In genomic region chr17:21030375-21030774, GRCh38 we compare ENCODE assay signal across 23 cellular contexts. TPM values are rescaled to one million over a fixed set of nuclear protein-coding genes. Genes with fewer than 3 reads are reported as not detected.
DNase-seq lines count a peak whose midpoint lies in the region; ATAC-seq lines count a peak whose summit lies in the region.
"Had no signal": no experiment of that assay in that cellular context is flagged by ENCODE, and none has a peak within 500 bp of the region (broad histone marks: within the 10 kb centered on the region; RNA-seq: fewer than 3 reads in every experiment).

No MANE protein-coding gene starts in this region.

- no peaks in the 10 kb centered on the region for H3K9me3 Mint-ChIP-seq in stimulated activated naive CD8-positive, alpha-beta T cell treated with anti-CD3 and anti-CD28 coated beads, Interleukin-15, Interleukin-2, amounts not matched to agents 100 ng/mL and 50 ng/mL, for 24 hours
- H3K9me3 Mint-ChIP-seq in naive thymus-derived CD4-positive, alpha-beta T cell: no peaks in the 10 kb centered on the region
- H3K9me3 Mint-ChIP-seq: T-cell had no signal

- H3K36me3 ChIP-seq in SJSA1: peaks cover 58% of the 10 kb centered on the region
- peaks cover 0 to 31% (median 2%) of the 10 kb centered on the region in 3 experiments for H3K36me3 ChIP-seq in naive thymus-derived CD4-positive, alpha-beta T cell (ENCODE audit: control insufficient read depth in 2 of 3, insufficient read depth in 3 of 3, low read length in 3 of 3)

- H3K4me1 Mint-ChIP-seq in stimulated activated naive CD8-positive, alpha-beta T cell treated with anti-CD3 and anti-CD28 coated beads, Interleukin-15, Interleukin-2, amounts not matched to agents 100 ng/mL and 50 ng/mL, for 24 hours (ENCODE audit: low read depth): peaks cover 73% of the 10 kb centered on the region
- H3K4me1 Mint-ChIP-seq in naive thymus-derived CD4-positive, alpha-beta T cell: peaks cover 51 to 85% (median 77%) of the 10 kb centered on the region in 7 donors

- peak overlapping the region; percentile 67; the same call in 1 of the 2 replicates for H3K27ac ChIP-seq in SJSA1
- H3K27ac ChIP-seq in naive thymus-derived CD4-positive, alpha-beta T cell (ENCODE audit: low read depth, low read length): no peak overlapping the region
- H3K27ac ChIP-seq: parathyroid adenoma had no signal

- H3K4me1 ChIP-seq in SJSA1 (replicated peaks): peaks cover 73% of the 10 kb centered on the region
- peaks cover 42 to 65% of the 10 kb centered on the region in 2 donors for H3K4me1 ChIP-seq in naive thymus-derived CD4-positive, alpha-beta T cell (ENCODE audit: control insufficient read depth in 2 of 2, insufficient read depth in 2 of 2, low read length in 2 of 2)

- ATAC-seq in stimulated activated naive CD8-positive, alpha-beta T cell treated with anti-CD3 and anti-CD28 coated beads, Interleukin-15, Interleukin-2, amounts not matched to agents 100 U/mL and 50 U/mL, for 24 hours: no peak
- no peak for ATAC-seq in naive thymus-derived CD4-positive, alpha-beta T cell
- ATAC-seq: T-cell had no signal

- no peaks in the 10 kb centered on the region for H3K9me3 ChIP-seq in SJSA1 (replicated peaks)
- H3K9me3 ChIP-seq in naive thymus-derived CD4-positive, alpha-beta T cell (ENCODE audit: control insufficient read depth in 2 of 3, low read length in 3 of 3): no peaks in the 10 kb centered on the region
- H3K9me3 ChIP-seq: esophagus squamous epithelium, sigmoid colon, transverse colon had no signal

- intact Hi-C loops in naive thymus-derived CD4-positive, alpha-beta T cell (cut with micrococcal nuclease): no loop called here

- H3K4me3 ChIP-seq in SJSA1: no peak overlapping the region
- H3K4me3 ChIP-seq in naive thymus-derived CD4-positive, alpha-beta T cell (ENCODE audit: low read length): no peak overlapping the region
- H3K4me3 ChIP-seq: esophagus squamous epithelium, sigmoid colon, transverse colon had no signal

- POLR2A ChIA-PET in naive thymus-derived CD4-positive, alpha-beta T cell (lab: Charles Lee): interaction anchor here (2.9 kb wide), 1 partner anchor 13 kb away, joined by 20 read pairs; the partner anchor contains the start of gene USP22

- CTCF ChIA-PET in naive thymus-derived CD4-positive, alpha-beta T cell (lab: Charles Lee): interaction anchor here (0.7 to 2.3 kb wide), 2 partner anchors 13 to 410 kb away, joined by 3 to 9 read pairs; partner anchors contain the start of gene USP22

- DNase-seq in stimulated activated naive CD8-positive, alpha-beta T cell treated with anti-CD3 and anti-CD28 coated beads, Interleukin-15, Interleukin-2, amounts not matched to agents 100 U/mL and 50 U/mL, for 24 hours: no peak
- no peak for DNase-seq in SJSA1 (ENCODE audit: low read depth in 1 of 2, low spot score in 2 of 2)
- DNase-seq in naive thymus-derived CD4-positive, alpha-beta T cell: no peak
- DNase-seq in NCI-H1105 (lab: John Stamatoyannopoulos, UW): no peak
- no peak for DNase-seq in stimulated activated CD4-positive, alpha-beta T cell treated with anti-CD3 and anti-CD28 coated beads, Interleukin-2, amount 100 ng/mL, for 48 hours
- DNase-seq in NCI-H82 (lab: John Stamatoyannopoulos, UW): no peak
- DNase-seq in DMS 273 treated with DMSO at 0.1 percent for 48 hours (lab: John Stamatoyannopoulos, UW): no peak
- DNase-seq: activated CD4-positive, alpha-beta T cell treated with anti-CD3 and anti-CD28 coated beads for 48 hours; activated naive CD4-positive, alpha-beta T cell treated with anti-CD3 and anti-CD28 coated beads, Interleukin-2, amount 50 U/mL, for 16 hours; activated T-cell treated with anti-CD3 and anti-CD28 coated beads for 4 hours; COR-L47; effector memory CD4-positive, alpha-beta T cell; esophagus squamous epithelium; kidney glomerular epithelial cell; NCI-H1436; NCI-H748 treated with DMSO at 0.1 percent for 48 hours; SHP77; sigmoid colon; stimulated activated naive CD4-positive, alpha-beta T cell treated with Interleukin-2 at 50 U/mL for 16 hours; T-cell; transverse colon had no signal

- H3K27me3 Mint-ChIP-seq in stimulated activated naive CD8-positive, alpha-beta T cell treated with anti-CD3 and anti-CD28 coated beads, Interleukin-15, Interleukin-2, amounts not matched to agents 100 ng/mL and 50 ng/mL, for 24 hours: no peaks in the 10 kb centered on the region
- H3K27me3 Mint-ChIP-seq in naive thymus-derived CD4-positive, alpha-beta T cell: no peaks in the 10 kb centered on the region
- H3K27me3 Mint-ChIP-seq: T-cell had no signal

- H3K27ac Mint-ChIP-seq in stimulated activated naive CD8-positive, alpha-beta T cell treated with anti-CD3 and anti-CD28 coated beads, Interleukin-15, Interleukin-2, amounts not matched to agents 100 ng/mL and 50 ng/mL, for 24 hours: peak overlapping the region; percentile 18
- H3K27ac Mint-ChIP-seq in naive thymus-derived CD4-positive, alpha-beta T cell: peak overlapping the region in 6 of 9 donors; percentile 7 to 75 (median 47)
- H3K27ac Mint-ChIP-seq: T-cell had no signal

- H3K4me3 Mint-ChIP-seq in stimulated activated naive CD8-positive, alpha-beta T cell treated with anti-CD3 and anti-CD28 coated beads, Interleukin-15, Interleukin-2, amounts not matched to agents 100 ng/mL and 50 ng/mL, for 24 hours: no peak overlapping the region
- peak overlapping the region in 6 of 10 donors; percentile 4 to 59 (median 32) for H3K4me3 Mint-ChIP-seq in naive thymus-derived CD4-positive, alpha-beta T cell

- H3K36me3 Mint-ChIP-seq in stimulated activated naive CD8-positive, alpha-beta T cell treated with anti-CD3 and anti-CD28 coated beads, Interleukin-15, Interleukin-2, amounts not matched to agents 100 ng/mL and 50 ng/mL, for 24 hours (ENCODE audit: low read depth): peaks cover 65% of the 10 kb centered on the region
- peaks cover 3 to 14% (median 10%) of the 10 kb centered on the region in 5 donors for H3K36me3 Mint-ChIP-seq in naive thymus-derived CD4-positive, alpha-beta T cell

- no peaks in the 10 kb centered on the region for H3K27me3 ChIP-seq in SJSA1 (replicated peaks)
- H3K27me3 ChIP-seq in naive thymus-derived CD4-positive, alpha-beta T cell (ENCODE audit: control insufficient read depth in 2 of 2, insufficient read depth in 2 of 2, low read length in 2 of 2): no peaks in the 10 kb centered on the region
- H3K27me3 ChIP-seq: esophagus squamous epithelium, sigmoid colon, transverse colon had no signal

RNA-seq across cellular contexts. Expression of gene USP22, which starts 12.4 kb away (rescaled TPM):
- 111 and 167 TPM in 2 replicates for total RNA-seq in SJSA1 (2014; rRNA removed; shearing (Covaris generic))
- total RNA-seq in naive thymus-derived CD4-positive, alpha-beta T cell: 100 to 1,000 TPM; 134 to 172 (median 159) TPM
- polyA plus RNA-seq in naive thymus-derived CD4-positive, alpha-beta T cell: 10 to 100 TPM; 35.0 to 50.7 TPM
